ENCODE assay signal across 15 cellular contexts in the genomic region with DNA sequence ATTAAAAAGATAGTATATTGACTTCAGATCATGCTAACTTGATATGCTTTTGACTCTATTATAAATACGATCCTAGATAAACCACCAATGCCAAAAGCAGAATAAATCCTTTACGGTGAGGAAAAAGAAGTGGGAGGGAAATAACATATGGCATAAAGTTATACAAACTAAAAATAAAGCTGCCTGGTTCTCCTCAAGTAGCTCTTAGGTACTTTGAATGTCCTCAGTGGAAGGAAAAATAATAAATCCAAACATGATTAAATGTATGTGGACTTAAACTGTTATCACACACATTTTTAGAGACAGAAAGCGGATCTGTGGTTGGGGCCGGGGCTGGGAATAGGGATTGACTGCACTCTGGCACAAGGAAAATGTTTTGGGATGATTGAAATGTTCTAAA. TPM values are rescaled to one million over a fixed set of nuclear protein-coding genes. Genes with fewer than 3 reads are reported as not detected.
DNase-seq lines count a peak whose midpoint lies in the region; ATAC-seq and TF ChIP-seq lines count a peak whose summit lies in the region.
"Had no signal": no experiment of that assay in that cellular context is flagged by ENCODE, and none has a peak within 500 bp of the region (broad histone marks: within the 10 kb centered on the region; RNA-seq: fewer than 3 reads in every experiment).

No MANE protein-coding gene starts in this region.

- no peak for TF ChIP-seq CTCF in WERI-Rb-1 (IDR thresholded peaks at IDR 0.05; ENCODE audit: low read depth, low read length)

- peaks cover 5% of the 10 kb centered on the region for H3K36me3 Mint-ChIP-seq in T-helper 17 cell (ENCODE audit: low read depth)
- H3K36me3 Mint-ChIP-seq in activated CD4-positive, alpha-beta T cell treated with anti-CD3 and anti-CD28 coated beads, Interleukin-2, amount 10 ng/mL, durations not matched to agents 7 days and 5 days (ENCODE audit: low read depth), result no peaks in the 10 kb centered on the region

- H3K9me3 Mint-ChIP-seq in stimulated activated naive CD8-positive, alpha-beta T cell treated with anti-CD3 and anti-CD28 coated beads, Interleukin-15, amount 100 ng/mL, for 72 hours, result no peaks in the 10 kb centered on the region
- H3K9me3 Mint-ChIP-seq in activated CD4-positive, alpha-beta T cell treated with anti-CD3 and anti-CD28 coated beads, Interleukin-2, amount 10 ng/mL, durations not matched to agents 7 days and 5 days, result no peaks in the 10 kb centered on the region
- H3K9me3 Mint-ChIP-seq: CD4-positive, alpha-beta memory T cell had no signal

- peak overlapping the region in 7 of 11 experiments; percentile 50 to 82 (median 77); a peak in 9 of 22 replicates for H3K27ac ChIP-seq in BLaER1 treated with 17β-estradiol and CSF1 and Interleukin-3, amounts not matched to agents 10 nM and 100 nM
- H3K27ac ChIP-seq in muscle layer of colon (ENCODE audit: low read depth, low read length) (peak overlapping the region; percentile 71), subcutaneous abdominal adipose tissue (ENCODE audit: low read depth, low read length) (peak overlapping the region; percentile 72), substantia nigra (ENCODE audit: low read depth, low read length, poor library complexity, severe bottlenecking) (no peak overlapping the region), WERI-Rb-1 (no peak overlapping the region)

- H3K36me3 ChIP-seq in BLaER1 treated with 17β-estradiol and CSF1 and Interleukin-3, amounts not matched to agents 10 nM and 100 nM, result peaks cover 0 to 56% (median 0%) of the 10 kb centered on the region in 11 experiments; a peak in 6 of 22 replicates
- H3K36me3 ChIP-seq in muscle layer of colon (ENCODE audit: insufficient read depth, low read length) (no peaks in the 10 kb centered on the region), subcutaneous abdominal adipose tissue (ENCODE audit: control insufficient read depth in 5 of 5, insufficient read depth in 5 of 5, low read length in 5 of 5) (peaks cover 0 to 8% (median 3%) of the 10 kb centered on the region in 5 donors), WERI-Rb-1 (no peaks in the 10 kb centered on the region)
- H3K36me3 ChIP-seq: BE2C had no signal

- H3K9ac ChIP-seq in BLaER1 treated with 17β-estradiol and CSF1 and Interleukin-3, amounts not matched to agents 10 nM and 100 nM, result peak overlapping the region in 5 of 11 experiments; percentile 15 to 77 (median 69); a peak in 5 of 22 replicates
- H3K9ac ChIP-seq in muscle layer of colon (ENCODE audit: low read length) (no peak overlapping the region), subcutaneous abdominal adipose tissue (ENCODE audit: low read length in 5 of 5) (no peak overlapping the region)

- H3K27me3 ChIP-seq in BLaER1 treated with 17β-estradiol and CSF1 and Interleukin-3, amounts not matched to agents 10 nM and 100 nM, result no peaks in the 10 kb centered on the region
- H3K27me3 ChIP-seq in muscle layer of colon (ENCODE audit: control insufficient read depth in 1 of 2, insufficient read depth in 2 of 2, low read length in 2 of 2) (no peaks in the 10 kb centered on the region), subcutaneous abdominal adipose tissue (ENCODE audit: control insufficient read depth in 5 of 5, insufficient read depth in 4 of 5, low read length in 5 of 5) (no peaks in the 10 kb centered on the region), WERI-Rb-1 (ENCODE audit: insufficient read depth, low read depth, severe bottlenecking) (no peaks in the 10 kb centered on the region)
- H3K27me3 ChIP-seq: BE2C had no signal

- CTCF ChIA-PET in activated CD4-positive, alpha-beta T cell treated with anti-CD3 and anti-CD28 coated beads, Interleukin-2, amount 10 ng/mL, durations not matched to agents 7 days and 5 days (lab: Charles Lee), result interaction anchor here (0.5 kb wide), 1 partner anchor 70 kb away, joined by 5 read pairs; no protein-coding TSS in a partner anchor

- H3K27me3 Mint-ChIP-seq in T-helper 17 cell, result no peaks in the 10 kb centered on the region
- no peaks in the 10 kb centered on the region for H3K27me3 Mint-ChIP-seq in stimulated activated naive CD8-positive, alpha-beta T cell treated with anti-CD3 and anti-CD28 coated beads, Interleukin-15, amount 100 ng/mL, for 72 hours
- no peaks in the 10 kb centered on the region for H3K27me3 Mint-ChIP-seq in activated CD4-positive, alpha-beta T cell treated with anti-CD3 and anti-CD28 coated beads, Interleukin-2, amount 10 ng/mL, durations not matched to agents 7 days and 5 days
- H3K27me3 Mint-ChIP-seq: CD4-positive, alpha-beta memory T cell had no signal

- H4K20me1 ChIP-seq in BLaER1 treated with 17β-estradiol and CSF1 and Interleukin-3, amounts not matched to agents 10 nM and 100 nM, result peaks cover 0 to 91% (median 0%) of the 10 kb centered on the region in 11 experiments; a peak in 3 of 22 replicates

- H3K4me3 Mint-ChIP-seq in T-helper 17 cell, result no peak overlapping the region
- H3K4me3 Mint-ChIP-seq in stimulated activated naive CD8-positive, alpha-beta T cell treated with anti-CD3 and anti-CD28 coated beads, Interleukin-15, amount 100 ng/mL, for 72 hours, result no peak overlapping the region
- H3K4me3 Mint-ChIP-seq in activated CD4-positive, alpha-beta T cell treated with anti-CD3 and anti-CD28 coated beads, Interleukin-2, amount 10 ng/mL, durations not matched to agents 7 days and 5 days, result no peak overlapping the region
- H3K4me3 Mint-ChIP-seq: CD4-positive, alpha-beta memory T cell had no signal

- H3K4me3 ChIP-seq in BLaER1 treated with 17β-estradiol and CSF1 and Interleukin-3, amounts not matched to agents 10 nM and 100 nM, result no peak overlapping the region
- no peak overlapping the region for H3K4me3 ChIP-seq in muscle layer of colon (ENCODE audit: low read depth in 1 of 2, low read length in 2 of 2)
- H3K4me3 ChIP-seq in subcutaneous abdominal adipose tissue (ENCODE audit: low read depth in 1 of 5, low read length in 5 of 5), result no peak overlapping the region
- H3K4me3 ChIP-seq in WERI-Rb-1 (ENCODE audit: low read depth, low read length), result no peak overlapping the region
- H3K4me3 ChIP-seq: K562 had no signal

- POLR2A ChIA-PET in activated CD4-positive, alpha-beta T cell treated with anti-CD3 and anti-CD28 coated beads, Interleukin-2, amount 10 ng/mL, durations not matched to agents 7 days and 5 days (lab: Charles Lee), result no interaction called here

- H3K4me2 ChIP-seq in BLaER1 treated with 17β-estradiol and CSF1 and Interleukin-3, amounts not matched to agents 10 nM and 100 nM, result peak overlapping the region in 8 of 11 experiments; percentile 5 to 95 (median 80); a peak in 13 of 22 replicates

- H3K27ac Mint-ChIP-seq in T-helper 17 cell, result peak overlapping the region; percentile 49
- H3K27ac Mint-ChIP-seq in stimulated activated naive CD8-positive, alpha-beta T cell treated with anti-CD3 and anti-CD28 coated beads, Interleukin-15, amount 100 ng/mL, for 72 hours, result no peak overlapping the region
- no peak overlapping the region for H3K27ac Mint-ChIP-seq in activated CD4-positive, alpha-beta T cell treated with anti-CD3 and anti-CD28 coated beads, Interleukin-2, amount 10 ng/mL, durations not matched to agents 7 days and 5 days

- no peak for ATAC-seq in T-helper 17 cell
- ATAC-seq in stimulated activated naive CD8-positive, alpha-beta T cell treated with anti-CD3 and anti-CD28 coated beads, Interleukin-15, amount 100 ng/mL, for 72 hours, result no peak

- H3K4me1 Mint-ChIP-seq in T-helper 17 cell, result peaks cover 7% of the 10 kb centered on the region
- no peaks in the 10 kb centered on the region for H3K4me1 Mint-ChIP-seq in stimulated activated naive CD8-positive, alpha-beta T cell treated with anti-CD3 and anti-CD28 coated beads, Interleukin-15, amount 100 ng/mL, for 72 hours
- peaks cover 3% of the 10 kb centered on the region for H3K4me1 Mint-ChIP-seq in activated CD4-positive, alpha-beta T cell treated with anti-CD3 and anti-CD28 coated beads, Interleukin-2, amount 10 ng/mL, durations not matched to agents 7 days and 5 days

- H3K9me3 ChIP-seq in BLaER1 treated with 17β-estradiol and CSF1 and Interleukin-3, amounts not matched to agents 10 nM and 100 nM (replicated peaks in 1 of 11), result peaks cover 0 to 12% (median 0%) of the 10 kb centered on the region in 11 experiments; a peak in 7 of 22 replicates
- H3K9me3 ChIP-seq in T-helper 17 cell (ENCODE audit: control insufficient read depth, low read length, poor library complexity, severe bottlenecking) (no peaks in the 10 kb centered on the region), muscle layer of colon (ENCODE audit: low read length) (no peaks in the 10 kb centered on the region), subcutaneous abdominal adipose tissue (ENCODE audit: control insufficient read depth in 5 of 5, low read length in 5 of 5) (no peaks in the 10 kb centered on the region), WERI-Rb-1 (ENCODE audit: severe bottlenecking) (no peaks in the 10 kb centered on the region)
- H3K9me3 ChIP-seq: BE2C had no signal

- DNase-seq in T-helper 17 cell (no peak), substantia nigra (lab: John Stamatoyannopoulos, UW) (no peak), WERI-Rb-1 (no peak)
- DNase-seq in stimulated activated naive CD8-positive, alpha-beta T cell treated with anti-CD3 and anti-CD28 coated beads, Interleukin-15, amount 100 ng/mL, for 72 hours, result no peak
- no peak for DNase-seq in activated CD4-positive, alpha-beta T cell treated with anti-CD3 and anti-CD28 coated beads, Interleukin-2, amount 10 ng/mL, durations not matched to agents 7 days and 5 days
- DNase-seq: BE2C; Calu3; CD4-positive, alpha-beta memory T cell; DMS53; NCI-H1105 treated with DMSO at 0.1 percent for 48 hours; NCI-H1694 had no signal

- peaks cover 19 to 98% (median 60%) of the 10 kb centered on the region in 10 experiments for H3K4me1 ChIP-seq in BLaER1 treated with 17β-estradiol and CSF1 and Interleukin-3, amounts not matched to agents 10 nM and 100 nM
- peaks cover 24% of the 10 kb centered on the region for H3K4me1 ChIP-seq in muscle layer of colon (ENCODE audit: insufficient read depth, low read length)
- H3K4me1 ChIP-seq in subcutaneous abdominal adipose tissue (ENCODE audit: control insufficient read depth in 5 of 5, insufficient read depth in 5 of 5, low read length in 5 of 5), result peaks cover 9 to 41% (median 33%) of the 10 kb centered on the region in 5 donors
- H3K4me1 ChIP-seq: BE2C had no signal

RNA-seq across cellular contexts. Expression of a gene that starts 23.6 kb away (rescaled TPM):
- total RNA-seq in T-helper 17 cell, result 10 to 100 TPM; 15.7 to 20.7 TPM
- 10 to 100 TPM; 11.9 to 13.8 TPM for total RNA-seq in activated CD4-positive, alpha-beta T cell treated with anti-CD3 and anti-CD28 coated beads, Interleukin-2, amount 10 ng/mL, durations not matched to agents 7 days and 5 days

Comparison
In these comparisons a context has a peak if more than half of its experiments do, and no peak if none do; other contexts are left out.
1. H3K27ac ChIP-seq: peak in BLaER1 treated with 17β-estradiol and CSF1 and Interleukin-3, amounts not matched to agents 10 nM and 100 nM (7 of 11), muscle layer of colon (single experiment) and subcutaneous abdominal adipose tissue (single experiment); none in substantia nigra (single experiment) and WERI-Rb-1 (single experiment).